In the genomic region with DNA sequence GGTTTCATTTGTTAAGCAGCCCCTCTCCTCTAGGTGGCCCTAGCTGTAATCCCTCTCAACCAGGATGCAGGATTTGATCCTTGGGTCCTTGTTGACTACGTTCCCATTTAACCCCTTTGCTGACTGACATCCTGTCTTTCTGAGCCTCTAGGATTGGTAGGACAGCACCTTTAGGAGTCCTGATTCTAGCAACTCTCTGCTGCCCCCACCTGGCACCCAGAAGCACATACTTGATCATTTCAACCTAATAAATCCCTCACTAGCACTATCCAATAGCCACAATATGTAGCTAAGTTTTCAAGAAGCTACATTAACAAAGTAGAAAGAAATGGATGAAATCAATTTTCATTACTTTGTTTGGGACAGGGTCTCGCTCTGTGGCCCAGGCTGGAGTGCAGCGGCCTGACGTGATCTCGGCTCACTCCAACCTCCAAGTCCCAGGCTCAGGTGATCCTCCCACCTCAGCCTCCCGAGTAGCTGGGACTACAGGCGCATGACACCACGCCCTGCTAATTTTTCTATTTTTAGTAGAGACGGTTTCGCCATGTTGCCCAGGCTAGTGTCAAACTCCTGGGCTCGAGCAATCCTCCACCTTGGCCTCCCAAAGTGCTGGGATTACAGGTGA, we compare ENCODE assay signal across 8 cellular contexts. TPM values are rescaled to one million over a fixed set of nuclear protein-coding genes. Genes with fewer than 3 reads are reported as not detected.
A peak's percentile ranks its signal among the peaks of the same experiment; 100 is the strongest.
DNase-seq lines count a peak whose midpoint lies in the region; ATAC-seq and TF ChIP-seq lines count a peak whose summit lies in the region.

No MANE protein-coding gene starts in this region.

- no peak overlapping the region for H3K4me3 Mint-ChIP-seq in activated B cell treated with CpG ODN at 0.5 μM for 24 hours

- intact Hi-C loops in activated B cell treated with CpG ODN at 0.5 μM for 24 hours (cut with micrococcal nuclease) (loop anchor here (1.0 to 10.0 kb wide), 2 partner anchors 56 to 122 kb away; no protein-coding TSS in a partner anchor), lower lobe of right lung (cut with DNase I) (no loop called here)

- no peaks in the 10 kb centered on the region for H3K9me3 ChIP-seq in lower lobe of right lung

- H3K9me3 Mint-ChIP-seq in activated B cell treated with CpG ODN at 0.5 μM for 24 hours: no peaks in the 10 kb centered on the region

- no peak overlapping the region for H3K27ac Mint-ChIP-seq in activated B cell treated with CpG ODN at 0.5 μM for 24 hours

- DNase-seq in BJ (ENCODE audit: low read depth): no peak
- DNase-seq in NCI-H446 (lab: John Stamatoyannopoulos, UW): peak; percentile 62 to 75
- DNase-seq in activated B cell treated with CpG ODN at 0.5 μM for 24 hours: no peak
- DNase-seq in choroid plexus epithelial cell (ENCODE audit: low read depth): peak; percentile 84
- DNase-seq in lower lobe of right lung: no peak
- peak; percentile 1 to 15 for DNase-seq in stimulated activated CD8-positive, alpha-beta memory T cell treated with anti-CD3 and anti-CD28 coated beads, Interleukin-2, amount 100 ng/mL, for 1 hour (ENCODE audit: low read depth in 2 of 2)

- no peak overlapping the region for H3K27ac ChIP-seq in lower lobe of right lung

- POLR2A ChIA-PET in BJ (lab: Charles Lee) (no interaction called here), activated B cell treated with CpG ODN at 0.5 μM for 24 hours (lab: Charles Lee) (no interaction called here)

- H3K27me3 ChIP-seq in BJ (ENCODE audit: control insufficient read depth, insufficient read depth, low read length): no peaks in the 10 kb centered on the region
- no peaks in the 10 kb centered on the region for H3K27me3 ChIP-seq in lower lobe of right lung (ENCODE audit: low read depth)

- no peaks in the 10 kb centered on the region for H3K4me1 Mint-ChIP-seq in activated B cell treated with CpG ODN at 0.5 μM for 24 hours

- H3K36me3 ChIP-seq in BJ (ENCODE audit: control insufficient read depth, insufficient read depth, low read length): no peaks in the 10 kb centered on the region
- no peaks in the 10 kb centered on the region for H3K36me3 ChIP-seq in lower lobe of right lung

- H3K27me3 Mint-ChIP-seq in activated B cell treated with CpG ODN at 0.5 μM for 24 hours: no peaks in the 10 kb centered on the region

- ATAC-seq in GM19023 (IDR thresholded peaks at IDR 0.05; ENCODE audit: unreplicated experiment): peak; percentile 94
- peak; percentile 98 for ATAC-seq in HG03159 (IDR thresholded peaks at IDR 0.05; ENCODE audit: unreplicated experiment)
- peak; percentile 71 for ATAC-seq in activated B cell treated with CpG ODN at 0.5 μM for 24 hours (ENCODE audit: low read depth)
- peak; percentile 69 for ATAC-seq in lower lobe of right lung

- H3K4me1 ChIP-seq in lower lobe of right lung: no peaks in the 10 kb centered on the region

- no peaks in the 10 kb centered on the region for H3K36me3 Mint-ChIP-seq in activated B cell treated with CpG ODN at 0.5 μM for 24 hours (ENCODE audit: low read depth)

- H3K4me3 ChIP-seq in BJ (ENCODE audit: low read depth, low read length): no peak overlapping the region
- H3K4me3 ChIP-seq in choroid plexus epithelial cell (ENCODE audit: low read depth, low read length): no peak overlapping the region
- H3K4me3 ChIP-seq in lower lobe of right lung: no peak overlapping the region

- peak; percentile 85 for TF ChIP-seq CTCF in BJ (IDR thresholded peaks at IDR 0.05; ENCODE audit: insufficient read depth, low read depth, low read length)
- TF ChIP-seq CTCF in activated B cell treated with CpG ODN at 0.5 μM for 24 hours (IDR thresholded peaks at IDR 0.05): no peak
- TF ChIP-seq CTCF in choroid plexus epithelial cell (conservative IDR thresholded peaks at IDR 0.05; ENCODE audit: low read depth, low read length): peak; percentile 92
- TF ChIP-seq CTCF in lower lobe of right lung (IDR thresholded peaks at IDR 0.05): peak; percentile 69

- CTCF ChIA-PET in BJ (lab: Yijun Ruan, JAX): interaction anchor here (0.8 to 2.3 kb wide), 10 partner anchors 8 to 35 kb away, joined by 3 to 13 read pairs (median 4); no protein-coding TSS in a partner anchor
- CTCF ChIA-PET in activated B cell treated with CpG ODN at 0.5 μM for 24 hours (lab: Charles Lee): interaction anchor here (0.6 to 1.4 kb wide), 2 partner anchors 15 to 1086 kb away, joined by 3 read pairs; no protein-coding TSS in a partner anchor

RNA-seq across cellular contexts. Expression of gene RSL24D1, which starts 28.3 kb away (rescaled TPM):
- 32.0 and 88.4 TPM in 2 replicates for polyA plus RNA-seq in BJ (2011; rRNA removed)
- 14.0 and 17.7 TPM in 2 replicates for polyA minus RNA-seq in BJ (2011; rRNA and poly(A)+ RNA removed)
- total RNA-seq in activated B cell treated with CpG ODN at 0.5 μM for 24 hours: 90.0 and 99.5 TPM in 2 replicates
- total RNA-seq in lower lobe of right lung: 64.6 TPM

Comparison
In these comparisons a context has a peak if more than half of its experiments do, and no peak if none do; other contexts are left out.
1. DNase-seq: peak in NCI-H446 (2 of 2), choroid plexus epithelial cell (single experiment) and stimulated activated CD8-positive, alpha-beta memory T cell treated with anti-CD3 and anti-CD28 coated beads, Interleukin-2, amount 100 ng/mL, for 1 hour (2 of 2); none in BJ (single experiment), activated B cell treated with CpG ODN at 0.5 μM for 24 hours (single experiment) and lower lobe of right lung (single experiment).
2. Peak in every context shown above with its lines, with median percentiles within 50 percentile points of each other: ATAC-seq.